Comparison of ENCODE assay signal across 10 cellular contexts in genomic region chr1:78370356-78370755, GRCh38.
DNase-seq lines count a peak whose midpoint lies in the region; ATAC-seq, FAIRE-seq and TF ChIP-seq lines count a peak whose summit lies in the region.
"Had no signal": no experiment of that assay in that cellular context is flagged by ENCODE, and none has a peak within 500 bp of the region (broad histone marks: within the 10 kb centered on the region; RNA-seq: fewer than 3 reads in every experiment).

No MANE protein-coding gene starts in this region.

- no peak for TF ChIP-seq RAD21 in HepG2 (CRISPR knock-in tag; IDR thresholded peaks at IDR 0.05)

- H3K79me2 ChIP-seq in osteoblast (ENCODE audit: insufficient read depth, low read length) (no peaks in the 10 kb centered on the region), HepG2 (ENCODE audit: insufficient read depth, low read length) (no peaks in the 10 kb centered on the region)

- no peak overlapping the region for H2AFZ ChIP-seq in osteoblast (ENCODE audit: low read length)
- no peak overlapping the region for H2AFZ ChIP-seq in HepG2 (ENCODE audit: low read length)

- H3K9ac ChIP-seq in HepG2 (ENCODE audit: insufficient read depth, low read depth, low read length): no peak overlapping the region

- WGBS in HepG2 (ENCODE audit: low lambda C conversion rate): 5% methylated on average over 2 of the region's 2 CpGs

- CTCF ChIA-PET in HepG2 (lab: Yijun Ruan, JAX; ENCODE audit: low intra/inter-chr PET ratio, low total read pairs): no interaction called here

- TF ChIP-seq CTCF in osteoblast (IDR thresholded peaks at IDR 0.05; ENCODE audit: extremely low read depth, low read depth, low read length) (no peak), HepG2 (CRISPR knock-in tag; IDR thresholded peaks at IDR 0.05) (no peak)

- H3K27me3 ChIP-seq in osteoblast (ENCODE audit: insufficient read depth, low read length) (no peaks in the 10 kb centered on the region), HepG2 (ENCODE audit: control insufficient read depth in 1 of 2, insufficient read depth in 2 of 2, low read length in 2 of 2) (no peaks in the 10 kb centered on the region)
- H3K27me3 ChIP-seq: body of pancreas had no signal

- no peak for TF ChIP-seq POLR2A in HepG2 (IDR thresholded peaks at IDR 0.05; ENCODE audit: insufficient read depth in 1 of 2, low read depth in 2 of 2, low read length in 2 of 2)

- POLR2A ChIA-PET in HepG2 (lab: Yijun Ruan, JAX): no interaction called here

- FAIRE-seq in HepG2 (lab: Jason Lieb, UNC): no peak

- in situ Hi-C loops in HepG2 (cut with HindIII; ENCODE audit: extremely low pct_ligation_motif_present, low pct_unique_long_range_greater_than_20kb): no loop called here

- TF ChIP-seq EP300 in HepG2 (IDR thresholded peaks at IDR 0.05; ENCODE audit: low read depth in 2 of 2, low read length in 2 of 2): no peak
- TF ChIP-seq EP300 in HepG2 (CRISPR knock-in tag; IDR thresholded peaks at IDR 0.05; ENCODE audit: borderline replicate concordance): no peak

- intact Hi-C loops in HepG2 (cut with micrococcal nuclease; ENCODE audit: unreplicated experiment): no loop called here

- H3K4me1 ChIP-seq in osteoblast (ENCODE audit: insufficient read depth, low read length) (peaks cover 17% of the 10 kb centered on the region), HepG2 (ENCODE audit: insufficient read depth, low read length) (no peaks in the 10 kb centered on the region)
- H3K4me1 ChIP-seq: body of pancreas had no signal

- H3K27ac ChIP-seq in osteoblast (ENCODE audit: low read depth, low read length) (peak overlapping the region; percentile 63), HepG2 (ENCODE audit: extremely low read length, insufficient read depth, low read length) (no peak overlapping the region)
- H3K27ac ChIP-seq: body of pancreas had no signal

- H4K20me1 ChIP-seq in osteoblast (ENCODE audit: insufficient read depth, low read length): no peaks in the 10 kb centered on the region
- H4K20me1 ChIP-seq in HepG2 (ENCODE audit: insufficient read depth, low read length): no peaks in the 10 kb centered on the region

- H3K4me3 ChIP-seq in osteoblast (ENCODE audit: insufficient read depth, low read length) (no peak overlapping the region), HepG2 (replicated peaks in 1 of 3; ENCODE audit: insufficient read depth in 1 of 3, low read depth in 2 of 3, low read length in 3 of 3) (no peak overlapping the region)
- H3K4me3 ChIP-seq: body of pancreas had no signal

- ATAC-seq in GM19324 (IDR thresholded peaks at IDR 0.05; ENCODE audit: low FRiP score, unreplicated experiment) (peak; percentile 63), HG02938 (IDR thresholded peaks at IDR 0.05; ENCODE audit: unreplicated experiment) (peak; percentile 69), SK-N-SH treated with all-trans-retinoic acid at 6 μM for 48 hours (peak; percentile 71), HepG2 (no peak)
- ATAC-seq: body of pancreas had no signal

- H3K36me3 ChIP-seq in osteoblast (ENCODE audit: insufficient read depth, low read length) (no peaks in the 10 kb centered on the region), HepG2 (replicated peaks in 1 of 2; ENCODE audit: control insufficient read depth in 1 of 2, insufficient read depth in 2 of 2, low read length in 2 of 2) (no peaks in the 10 kb centered on the region)

- H3K9me3 ChIP-seq in osteoblast (ENCODE audit: low read depth, low read length) (no peaks in the 10 kb centered on the region), HepG2 (ENCODE audit: low read length) (no peaks in the 10 kb centered on the region)
- H3K9me3 ChIP-seq: body of pancreas had no signal

- peak overlapping the region; percentile 44 for H3K4me2 ChIP-seq in osteoblast (ENCODE audit: insufficient read depth, low read length)
- H3K4me2 ChIP-seq in HepG2 (ENCODE audit: low read depth, low read length): no peak overlapping the region

- BruUV-seq in HepG2 (replicated peaks; lab: Mats Ljungman, UMichigan): no TSS peak

- DNase-seq in osteoblast (ENCODE audit: insufficient read length, low spot score, missing footprints): peak; percentile 3
- DNase-seq in HepG2 (ENCODE audit: low spot score): no peak
- DNase-seq in NCI-H2227 treated with DMSO at 0.1 percent for 48 hours (lab: John Stamatoyannopoulos, UW): no peak
- no peak for DNase-seq in activated naive CD4-positive, alpha-beta T cell treated with Interleukin-2 at 50 U/mL for 16 hours
- no peak for DNase-seq in stimulated activated CD4-positive, alpha-beta T cell treated with anti-CD3 and anti-CD28 coated beads, Interleukin-2, amount 100 ng/mL, for 24 hours
- DNase-seq: body of pancreas, T-helper 2 cell had no signal

TF ChIP-seq in SK-N-SH treated with all-trans-retinoic acid at 6 μM for 48 hours, 23 proteins besides CTCF, POLR2A, EP300 and RAD21 (continues in another document):
- TF ChIP-seq, protein P1, sequence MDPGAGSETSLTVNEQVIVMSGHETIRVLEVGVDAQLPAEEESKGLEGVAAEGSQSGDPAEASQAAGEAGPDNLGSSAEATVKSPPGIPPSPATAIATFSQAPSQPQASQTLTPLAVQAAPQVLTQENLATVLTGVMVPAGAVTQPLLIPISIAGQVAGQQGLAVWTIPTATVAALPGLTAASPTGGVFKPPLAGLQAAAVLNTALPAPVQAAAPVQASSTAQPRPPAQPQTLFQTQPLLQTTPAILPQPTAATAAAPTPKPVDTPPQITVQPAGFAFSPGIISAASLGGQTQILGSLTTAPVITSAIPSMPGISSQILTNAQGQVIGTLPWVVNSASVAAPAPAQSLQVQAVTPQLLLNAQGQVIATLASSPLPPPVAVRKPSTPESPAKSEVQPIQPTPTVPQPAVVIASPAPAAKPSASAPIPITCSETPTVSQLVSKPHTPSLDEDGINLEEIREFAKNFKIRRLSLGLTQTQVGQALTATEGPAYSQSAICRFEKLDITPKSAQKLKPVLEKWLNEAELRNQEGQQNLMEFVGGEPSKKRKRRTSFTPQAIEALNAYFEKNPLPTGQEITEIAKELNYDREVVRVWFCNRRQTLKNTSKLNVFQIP (CRISPR knock-in tag; IDR thresholded peaks at IDR 0.05; ENCODE audit: borderline replicate concordance, low read depth): no peak
- TF ChIP-seq ZFP30 (CRISPR knock-in tag; IDR thresholded peaks at IDR 0.05) (no peak), SNAI2 (CRISPR knock-in tag; IDR thresholded peaks at IDR 0.05) (no peak), GLIS3 (CRISPR knock-in tag; IDR thresholded peaks at IDR 0.05) (no peak)

TF ChIP-seq in HepG2, 621 proteins besides CTCF, POLR2A, EP300 and RAD21 (continues in another document):
- no peak for TF ChIP-seq RXRB (CRISPR knock-in tag; IDR thresholded peaks at IDR 0.05; ENCODE audit: borderline replicate concordance)
- no peak for TF ChIP-seq HOXA9 (CRISPR knock-in tag; IDR thresholded peaks at IDR 0.05; ENCODE audit: borderline replicate concordance)
- TF ChIP-seq ZNF740 (CRISPR knock-in tag; IDR thresholded peaks at IDR 0.05): no peak
- no peak for TF ChIP-seq REPIN1 (CRISPR knock-in tag; IDR thresholded peaks at IDR 0.05; ENCODE audit: borderline replicate concordance, low read depth)
- no peak for TF ChIP-seq ZBTB25 (CRISPR knock-in tag; IDR thresholded peaks at IDR 0.05)
- no peak for TF ChIP-seq FOSL1 (CRISPR knock-in tag; IDR thresholded peaks at IDR 0.05; ENCODE audit: borderline replicate concordance)
- TF ChIP-seq E2F5 (CRISPR knock-in tag; conservative IDR thresholded peaks at IDR 0.05): no peak
